ENCODE assay signal across 9 cellular contexts in the genomic region with DNA sequence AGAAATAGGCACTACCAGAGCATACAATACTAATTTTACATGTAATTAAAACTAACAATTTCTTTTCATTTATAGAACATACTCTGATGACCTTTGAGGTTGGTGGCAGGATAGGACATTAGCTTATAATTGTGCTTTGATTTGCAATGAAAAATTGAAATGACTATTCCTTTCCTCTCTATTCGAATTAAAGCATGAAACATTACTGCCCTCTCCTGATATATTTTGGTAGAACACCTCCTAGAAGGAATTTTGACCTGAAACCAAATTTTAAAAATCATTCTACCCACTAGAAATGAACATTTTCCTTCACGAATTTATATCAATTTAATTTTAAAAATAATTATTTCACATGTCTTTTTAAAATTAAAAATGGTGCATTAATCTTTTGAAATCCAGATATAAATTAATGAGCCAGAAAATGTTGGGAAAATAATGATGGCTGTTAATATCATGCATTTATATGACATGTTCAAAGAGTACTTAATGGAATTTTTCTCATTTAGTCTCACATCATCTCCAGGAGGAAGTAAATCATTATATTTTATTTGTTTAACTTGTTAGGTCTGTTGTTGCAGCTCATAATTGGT.
DNase-seq lines count a peak whose midpoint lies in the region; ATAC-seq, FAIRE-seq and TF ChIP-seq lines count a peak whose summit lies in the region.
"Had no signal": no experiment of that assay in that cellular context is flagged by ENCODE, and none has a peak within 500 bp of the region (broad histone marks: within the 10 kb centered on the region; RNA-seq: fewer than 3 reads in every experiment).

No MANE protein-coding gene starts in this region.

- no peak overlapping the region for H2AFZ ChIP-seq in astrocyte (ENCODE audit: low read depth, low read length)

- H3K4me1 ChIP-seq in BE2C (no peaks in the 10 kb centered on the region), astrocyte (ENCODE audit: insufficient read depth, low read length) (no peaks in the 10 kb centered on the region)

- H3K27me3 ChIP-seq in BE2C = no peaks in the 10 kb centered on the region
- no peaks in the 10 kb centered on the region for H3K27me3 ChIP-seq in astrocyte (ENCODE audit: insufficient read depth, low read length)

- no peak overlapping the region for H3K4me3 ChIP-seq in BE2C (ENCODE audit: low read depth, low read length)
- H3K4me3 ChIP-seq in astrocyte (ENCODE audit: insufficient read depth, low read depth, low read length) = no peak overlapping the region

- H3K9me3 ChIP-seq in BE2C (no peaks in the 10 kb centered on the region), astrocyte (ENCODE audit: insufficient read depth, low read depth, low read length) (no peaks in the 10 kb centered on the region)

- in situ Hi-C loops in KBM-7 (cut with MboI; ENCODE audit: low pct_unique_long_range_greater_than_20kb, low sequenced_read_pairs) = no loop called here

- H3K4me2 ChIP-seq in astrocyte (ENCODE audit: low read length) = no peak overlapping the region

- H3K9me3 Mint-ChIP-seq in astrocyte (ENCODE audit: unreplicated experiment) = peaks cover 8% of the 10 kb centered on the region

- DNase-seq in BE2C (no peak), KBM-7 (peak; percentile 62), astrocyte (ENCODE audit: low read depth) (no peak), lung microvascular endothelial cell (ENCODE audit: low read depth in 2 of 2) (peak; percentile 45 to 63), NCI-H187 treated with DMSO at 0.1 percent for 48 hours (lab: John Stamatoyannopoulos, UW) (no peak), NOMO-1 treated with dmso at 0.1 percent for 144 hours (lab: John Stamatoyannopoulos, UW; ENCODE audit: unreplicated experiment) (no peak)
- DNase-seq in activated naive CD4-positive, alpha-beta T cell (lab: John Stamatoyannopoulos, UW) = no peak

- no peaks in the 10 kb centered on the region for H3K36me3 ChIP-seq in BE2C
- H3K36me3 ChIP-seq in astrocyte (ENCODE audit: insufficient read depth, low read length) = no peaks in the 10 kb centered on the region

- peaks cover 4% of the 10 kb centered on the region for H3K4me1 Mint-ChIP-seq in astrocyte (ENCODE audit: low read depth, unreplicated experiment)

- no peaks in the 10 kb centered on the region for H4K20me1 ChIP-seq in astrocyte (ENCODE audit: insufficient read depth, low read length)

- H3K27me3 Mint-ChIP-seq in astrocyte (ENCODE audit: low read depth, unreplicated experiment) = no peaks in the 10 kb centered on the region
- H3K27me3 Mint-ChIP-seq: activated naive CD8-positive, alpha-beta T cell had no signal

- H3K9ac ChIP-seq in astrocyte (ENCODE audit: low read length) = no peak overlapping the region

- no peak overlapping the region for H3K4me3 Mint-ChIP-seq in astrocyte (ENCODE audit: unreplicated experiment)
- H3K4me3 Mint-ChIP-seq: activated naive CD8-positive, alpha-beta T cell had no signal

- peak; percentile 55 for FAIRE-seq in astrocyte (lab: Jason Lieb, UNC)

- no peaks in the 10 kb centered on the region for H3K79me2 ChIP-seq in astrocyte (ENCODE audit: insufficient read depth, low read length)

- no peak overlapping the region for H3K27ac ChIP-seq in astrocyte (ENCODE audit: low read depth, low read length)

- peak; percentile 57 for TF ChIP-seq CTCF in BE2C (IDR thresholded peaks at IDR 0.05; ENCODE audit: low read depth, low read length)
- TF ChIP-seq CTCF in astrocyte (IDR thresholded peaks at IDR 0.05; ENCODE audit: insufficient read depth, low read depth, low read length) = peak; percentile 44

- H3K36me3 Mint-ChIP-seq in astrocyte (ENCODE audit: low read depth, unreplicated experiment) = no peaks in the 10 kb centered on the region
- H3K36me3 Mint-ChIP-seq: activated naive CD8-positive, alpha-beta T cell had no signal

- no peak for ATAC-seq in GM18868 (IDR thresholded peaks at IDR 0.05; ENCODE audit: unreplicated experiment)

- no peak overlapping the region for H3K27ac Mint-ChIP-seq in astrocyte (ENCODE audit: unreplicated experiment)
- H3K27ac Mint-ChIP-seq: activated naive CD8-positive, alpha-beta T cell had no signal

Comparison
In these comparisons a context has a peak if more than half of its experiments do, and no peak if none do; other contexts are left out.
1. DNase-seq: peak in KBM-7 (single experiment) and lung microvascular endothelial cell (2 of 2); none in BE2C (single experiment), astrocyte (single experiment), activated naive CD4-positive, alpha-beta T cell (0 of 4), NCI-H187 treated with DMSO at 0.1 percent for 48 hours (single experiment) and NOMO-1 treated with dmso at 0.1 percent for 144 hours (single experiment).